23 cellular contexts compared by ENCODE assay signal in the genomic region with DNA sequence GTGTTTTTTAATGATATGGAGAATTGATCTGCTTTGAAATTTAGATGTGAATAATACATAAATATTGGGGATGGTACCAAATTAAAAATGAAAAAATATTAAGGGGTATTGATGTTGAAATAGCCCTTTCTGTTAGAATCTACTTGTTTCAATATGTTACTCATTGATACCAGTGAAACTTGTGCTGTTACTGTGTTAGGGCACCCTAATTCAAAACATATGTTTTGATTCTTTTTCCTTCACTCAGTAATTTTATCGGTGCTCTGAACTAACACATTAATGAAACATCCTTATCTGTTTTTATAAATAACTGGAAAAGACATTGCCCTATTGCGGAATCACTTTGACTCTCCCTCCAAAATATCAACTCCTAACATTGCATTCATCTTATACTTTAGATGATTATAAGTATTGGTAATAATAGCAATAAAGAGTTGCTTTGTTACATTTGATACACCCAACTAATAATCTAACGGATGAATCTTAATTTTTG.
"Had no signal": no experiment of that assay in that cellular context is flagged by ENCODE, and none has a peak within 500 bp of the region (broad histone marks: within the 10 kb centered on the region; RNA-seq: fewer than 3 reads in every experiment).

No MANE protein-coding gene starts in this region.

- H3K27me3 Mint-ChIP-seq: activated naive CD8-positive, alpha-beta T cell treated with anti-CD3 and anti-CD28 coated beads, Interleukin-2, amount 10 ng/mL, durations not matched to agents 7 days and 5 days; progenitor cell of endocrine pancreas had no signal

- H3K27ac ChIP-seq: brain microvascular endothelial cell, esophagus squamous epithelium, right atrium auricular region, skin epidermis, tibial artery had no signal

- ATAC-seq: activated T-cell treated with anti-CD3 and anti-CD28 coated beads, Interleukin-2, amount 50 U/mL, for 4 hours had no signal

- H3K4me1 ChIP-seq: esophagus squamous epithelium, right atrium auricular region, tibial artery had no signal

- H3K4me1 Mint-ChIP-seq: nephron had no signal

- H3K4me3 Mint-ChIP-seq: activated T-cell treated with anti-CD3 and anti-CD28 coated beads, Interleukin-2, amount 50 U/mL, for 4 hours; nephron had no signal

- H3K27ac Mint-ChIP-seq: activated naive CD8-positive, alpha-beta T cell treated with anti-CD3 and anti-CD28 coated beads, Interleukin-2, amount 10 ng/mL, durations not matched to agents 7 days and 5 days; nephron; progenitor cell of endocrine pancreas had no signal

- DNase-seq: activated gamma-delta T cell treated with Interleukin-2 at 50 U/mL for 16 hours; activated naive CD8-positive, alpha-beta T cell treated with anti-CD3 and anti-CD28 coated beads, Interleukin-2, amount 10 ng/mL, durations not matched to agents 7 days and 5 days; activated T-cell treated with anti-CD3 and anti-CD28 coated beads, Interleukin-2, amount 50 U/mL, for 4 hours; anterior cingulate cortex; brain microvascular endothelial cell; cortex of kidney; effector CD4-positive, alpha-beta T cell; esophagus squamous epithelium; hippocampal formation; kidney; occipital lobe; stimulated activated CD4-positive, alpha-beta T cell treated with anti-CD3 and anti-CD28 coated beads, Interleukin-15, amount 100 ng/mL, for 24 hours; stimulated activated CD4-positive, alpha-beta T cell treated with anti-CD3 and anti-CD28 coated beads, Interleukin-4, amount 100 ng/mL, for 1 hour; stimulated activated naive CD4-positive, alpha-beta T cell; SW 1271; T-helper 9 cell; tibial artery had no signal

- H3K9me3 ChIP-seq: esophagus squamous epithelium, right atrium auricular region, tibial artery had no signal

- H3K9me3 Mint-ChIP-seq: activated naive CD8-positive, alpha-beta T cell treated with anti-CD3 and anti-CD28 coated beads, Interleukin-2, amount 10 ng/mL, durations not matched to agents 7 days and 5 days; activated T-cell treated with anti-CD3 and anti-CD28 coated beads, Interleukin-2, amount 50 U/mL, for 4 hours had no signal

- H3K27me3 ChIP-seq: brain microvascular endothelial cell, esophagus squamous epithelium, right atrium auricular region, tibial artery had no signal

- FAIRE-seq: endothelial cell of umbilical vein, kidney, urothelium cell line had no signal

- H3K4me3 ChIP-seq: esophagus squamous epithelium, right atrium auricular region, skin epidermis, tibial artery had no signal
